ENCODE assay signal across 17 cellular contexts in genomic region chr4:74544655-74545361, GRCh38.
DNase-seq lines count a peak whose midpoint lies in the region; ATAC-seq and TF ChIP-seq lines count a peak whose summit lies in the region.
"Had no signal": no experiment of that assay in that cellular context is flagged by ENCODE, and none has a peak within 500 bp of the region (broad histone marks: within the 10 kb centered on the region; RNA-seq: fewer than 3 reads in every experiment).

No MANE protein-coding gene starts in this region.

- no peak for TF ChIP-seq RAD21 in HCT116 (IDR thresholded peaks at IDR 0.05; ENCODE audit: low read depth)

- H3K9me2 ChIP-seq in HCT116 (ENCODE audit: insufficient read depth) (no peaks in the 10 kb centered on the region), hepatocyte (replicated peaks; ENCODE audit: insufficient read depth) (no peaks in the 10 kb centered on the region)

- H3K27ac Mint-ChIP-seq in osteocyte (ENCODE audit: unreplicated experiment): no peak overlapping the region
- H3K27ac Mint-ChIP-seq: T-helper 17 cell had no signal

- H3K4me3 ChIP-seq in HCT116 (replicated peaks in 1 of 2; ENCODE audit: low read depth in 1 of 2, low read length in 2 of 2) (no peak overlapping the region), hepatocyte (no peak overlapping the region)
- H3K4me3 ChIP-seq: lung had no signal

- H3K79me2 ChIP-seq in HCT116 (ENCODE audit: insufficient read depth, low read length): peaks cover 6% of the 10 kb centered on the region; the same call in 1 of the 2 replicates
- H3K79me2 ChIP-seq in hepatocyte: no peaks in the 10 kb centered on the region

- CTCF ChIA-PET in HCT116 (lab: Charles Lee): interaction anchor here (0.7 to 1.6 kb wide), 8 partner anchors 12 to 224 kb away, joined by 3 to 11 read pairs (median 3); no protein-coding TSS in a partner anchor

- H4K20me1 ChIP-seq in HCT116 (ENCODE audit: insufficient read depth): no peaks in the 10 kb centered on the region
- H4K20me1 ChIP-seq in hepatocyte (ENCODE audit: insufficient read depth, poor library complexity, severe bottlenecking): no peaks in the 10 kb centered on the region

- ATAC-seq in HCT116: no peak
- no peak for ATAC-seq in HG03521 (IDR thresholded peaks at IDR 0.05; ENCODE audit: unreplicated experiment)
- ATAC-seq: T-helper 17 cell had no signal

- DNase-seq in HCT116 (ENCODE audit: low read depth, low spot score) (no peak), amniotic epithelial cell (ENCODE audit: low read depth) (peak; percentile 87), hepatocyte (ENCODE audit: low spot score) (peak; percentile 40), pulmonary artery endothelial cell (ENCODE audit: low read depth, low spot score) (peak; percentile 22), osteocyte (ENCODE audit: extremely low spot score, unreplicated experiment) (no peak), inferior parietal cortex (ENCODE audit: extremely low spot score) (no peak), AG08396 (ENCODE audit: low spot score) (no peak)
- DNase-seq: activated CD4-positive, CD25-positive, alpha-beta regulatory T cell; activated CD8-positive, alpha-beta memory T cell treated with anti-CD3 and anti-CD28 coated beads, Interleukin-2, amount 50 U/mL, for 48 hours; activated naive CD4-positive, alpha-beta T cell treated with Interleukin-2 at 50 U/mL for 16 hours; DMS 273 treated with DMSO at 0.1 percent for 48 hours; retina; stimulated activated CD4-positive, alpha-beta T cell treated with anti-CD3 and anti-CD28 coated beads, Interleukin-2, amount 100 ng/mL, for 48 hours; stimulated activated CD8-positive, alpha-beta memory T cell treated with anti-CD3 and anti-CD28 coated beads, Interleukin-4, amount 100 ng/mL, for 48 hours; T-helper 17 cell had no signal

- no peaks in the 10 kb centered on the region for H3K9me3 ChIP-seq in HCT116 (ENCODE audit: control insufficient read depth in 1 of 2, insufficient read depth in 1 of 2, low read depth in 1 of 2, low read length in 2 of 2)
- no peaks in the 10 kb centered on the region for H3K9me3 ChIP-seq in hepatocyte (ENCODE audit: low read depth)

- TSS peak; percentile 42 for BruUV-seq in HCT116 (replicated peaks; lab: Mats Ljungman, UMichigan)

- peak overlapping the region; percentile 65 for H3K9ac ChIP-seq in HCT116 (ENCODE audit: low read length)

- H3K4me1 ChIP-seq in HCT116 (ENCODE audit: control insufficient read depth in 1 of 2, insufficient read depth in 2 of 2, low read length in 2 of 2) (peaks cover 70 to 84% of the 10 kb centered on the region in 2 experiments), hepatocyte (ENCODE audit: insufficient read depth) (peaks cover 33% of the 10 kb centered on the region)

- no peaks in the 10 kb centered on the region for H3K36me3 Mint-ChIP-seq in osteocyte (ENCODE audit: unreplicated experiment)

- peaks cover 16% of the 10 kb centered on the region for H3K4me1 Mint-ChIP-seq in osteocyte (ENCODE audit: unreplicated experiment)

- no peak for TF ChIP-seq CTCF in HCT116 (IDR thresholded peaks at IDR 0.05 in 2 of 3, conservative IDR thresholded peaks at IDR 0.05 in 1 of 3; ENCODE audit: borderline replicate concordance in 1 of 3, insufficient read depth in 1 of 3, low read depth in 2 of 3, low read length in 2 of 3)
- no peak for TF ChIP-seq CTCF in hepatocyte (IDR thresholded peaks at IDR 0.05; ENCODE audit: poor library complexity)
- no peak for TF ChIP-seq CTCF in osteocyte (IDR thresholded peaks at IDR 0.05)

- no peaks in the 10 kb centered on the region for H3K27me3 Mint-ChIP-seq in osteocyte (ENCODE audit: unreplicated experiment)

- H3K36me3 ChIP-seq in HCT116 (ENCODE audit: control insufficient read depth in 1 of 2, insufficient read depth in 2 of 2, low read length in 2 of 2) (no peaks in the 10 kb centered on the region), hepatocyte (replicated peaks; ENCODE audit: insufficient read depth, low read depth) (no peaks in the 10 kb centered on the region)

- no peaks in the 10 kb centered on the region for H3K27me3 ChIP-seq in HCT116 (ENCODE audit: insufficient read depth, low read length)
- no peaks in the 10 kb centered on the region for H3K27me3 ChIP-seq in hepatocyte

- no peaks in the 10 kb centered on the region for H3K9me3 Mint-ChIP-seq in osteocyte (ENCODE audit: unreplicated experiment)

- H3K27ac ChIP-seq in HCT116 (ENCODE audit: low read depth, low read length): peak overlapping the region; percentile 92
- H3K27ac ChIP-seq in hepatocyte: peak overlapping the region; percentile 79

- TF ChIP-seq POLR2A in HCT116 (IDR thresholded peaks at IDR 0.05; ENCODE audit: borderline replicate concordance, extremely low read depth, insufficient read depth, insufficient read length): no peak

- H2AFZ ChIP-seq in HCT116 (ENCODE audit: low read depth, low read length, poor library complexity, severe bottlenecking) (peak overlapping the region; percentile 27), hepatocyte (no peak overlapping the region)

- WGBS in hepatocyte (ENCODE audit: low lambda C conversion rate, missing lambda C conversion rate): 89% methylated on average over 1 of the region's 1 CpG

- H3K4me2 ChIP-seq in HCT116 (ENCODE audit: low read length) (peak overlapping the region; percentile 53), hepatocyte (no peak overlapping the region)

- H3K4me3 Mint-ChIP-seq in osteocyte (ENCODE audit: unreplicated experiment): no peak overlapping the region
- H3K4me3 Mint-ChIP-seq: T-helper 17 cell had no signal

- POLR2A ChIA-PET in HCT116 (lab: Charles Lee): interaction anchor here (0.7 to 7.6 kb wide), 26 partner anchors 9 to 224 kb away, joined by 3 to 145 read pairs (median 6); partner anchors contain the start of genes AREG and EREG

- intact Hi-C loops in HCT116 (cut with micrococcal nuclease): loop anchor here (2.0 kb wide), 1 partner anchor 80 kb away; no protein-coding TSS in a partner anchor

- RAD21 ChIA-PET in HCT116 (lab: Charles Lee; ENCODE audit: low non-redundant PET in 1 of 2, low total read pairs in 2 of 2, uncharacterized antibody in 2 of 2, unreplicated experiment in 2 of 2): interaction anchor here (0.5 to 1.6 kb wide), 4 partner anchors 78 to 259 kb away, joined by 3 to 5 read pairs (median 4); no protein-coding TSS in a partner anchor

TF ChIP-seq in HCT116, 20 proteins besides CTCF, POLR2A, EP300 and RAD21:
- TF ChIP-seq FOSL1 (IDR thresholded peaks at IDR 0.05; ENCODE audit: low read depth): 0 out of 2 replicates have a peak, but pooled peaks have one; percentile 5
- peak; percentile 17; the same call in 1 of the 2 replicates for TF ChIP-seq CEBPB (IDR thresholded peaks at IDR 0.05; ENCODE audit: low read depth)
- peak; percentile 60 for TF ChIP-seq SP1 (IDR thresholded peaks at IDR 0.05; ENCODE audit: low read depth)
- TF ChIP-seq ZNF274 (IDR thresholded peaks at IDR 0.05; ENCODE audit: low read depth, low read length): no peak
- TF ChIP-seq ZFX (IDR thresholded peaks at IDR 0.05): no peak
- peak; percentile 66 for TF ChIP-seq SRF (IDR thresholded peaks at IDR 0.05; ENCODE audit: low read depth)
- peak; percentile 41; the same call in 1 of the 2 replicates for TF ChIP-seq JUND (IDR thresholded peaks at IDR 0.05)
- peak; percentile 4 for TF ChIP-seq TCF7L2 (IDR thresholded peaks at IDR 0.05; ENCODE audit: borderline replicate concordance, extremely low read depth, insufficient read depth, insufficient read length)
TF ChIP-seq in HCT116: peak in this region for 6.

Comparison
In these comparisons a context has a peak if more than half of its experiments do, and no peak if none do; other contexts are left out.
1. DNase-seq: peak in amniotic epithelial cell (single experiment), hepatocyte (single experiment) and pulmonary artery endothelial cell (single experiment); none in HCT116 (single experiment), osteocyte (single experiment), inferior parietal cortex (single experiment) and AG08396 (single experiment).